In genomic region chr10:47768578-47769115, GRCh38 we compare ENCODE assay signal across 1 cellular context. TPM values are rescaled to one million over a fixed set of nuclear protein-coding genes. Genes with fewer than 3 reads are reported as not detected.
"Had no signal": no experiment of that assay in that cellular context is flagged by ENCODE, and none has a peak within 500 bp of the region (broad histone marks: within the 10 kb centered on the region; RNA-seq: fewer than 3 reads in every experiment).

No MANE protein-coding gene starts in this region.

RNA-seq across cellular contexts. Expression of gene SYT15B, which starts 5.3 kb away (rescaled TPM):
- polyA plus RNA-seq: K562 had no signal
